ENCODE assay signal across 8 cellular contexts in the genomic region with DNA sequence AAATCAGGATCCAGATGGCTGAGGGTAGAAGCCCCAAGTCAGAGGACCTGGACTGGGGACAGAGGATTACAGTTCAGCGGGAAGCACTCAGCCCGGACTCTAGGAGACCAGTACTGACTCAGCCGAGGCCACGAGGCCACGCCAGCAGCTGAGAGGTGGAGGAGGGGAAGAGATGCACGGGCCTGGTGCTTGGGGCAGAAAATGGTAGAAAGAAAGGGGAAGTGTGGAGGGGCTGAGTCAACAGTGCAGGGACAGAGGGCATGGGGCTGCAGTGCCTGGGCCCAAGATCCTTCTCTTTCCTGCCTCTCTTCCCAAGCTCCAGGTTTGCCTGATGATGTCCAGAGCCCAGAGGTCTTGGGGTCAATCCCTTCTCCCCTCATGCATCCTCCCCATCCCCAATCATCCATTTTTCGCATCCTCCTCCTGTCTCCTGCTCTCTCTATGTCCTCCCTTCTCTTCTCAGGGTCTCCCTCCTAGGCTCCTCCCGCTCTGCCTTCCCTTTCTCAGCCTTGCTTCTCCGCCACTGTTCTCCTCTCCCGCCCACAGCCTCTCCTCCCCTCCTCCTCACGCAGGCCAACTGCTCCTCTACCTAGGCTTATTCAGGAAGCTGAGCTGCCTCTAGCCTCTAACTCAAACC. TPM values are rescaled to one million over a fixed set of nuclear protein-coding genes. Genes with fewer than 3 reads are reported as not detected.
DNase-seq lines count a peak whose midpoint lies in the region; ATAC-seq, FAIRE-seq and TF ChIP-seq lines count a peak whose summit lies in the region.

No MANE protein-coding gene starts in this region.

- no peak overlapping the region for H3K4me3 ChIP-seq in MG63
- no peak overlapping the region for H3K4me3 ChIP-seq in pancreas
- no peak overlapping the region for H3K4me3 ChIP-seq in prostate gland

- peak overlapping the region in 1 of 4 donors; percentile 1 for H3K27ac ChIP-seq in pancreas
- no peak overlapping the region for H3K27ac ChIP-seq in prostate gland

- H3K9me3 ChIP-seq in MG63 (no peaks in the 10 kb centered on the region), pancreas (no peaks in the 10 kb centered on the region), prostate gland (no peaks in the 10 kb centered on the region)

- peak in 3 of 4 donors; percentile 49 to 81 (median 76) for ATAC-seq in pancreas

- no peak for TF ChIP-seq POLR2A in prostate gland (IDR thresholded peaks at IDR 0.05)

- no peak for FAIRE-seq in pancreas (lab: Jason Lieb, UNC)

- WGBS in pancreas, 2 donors = 71 to 72% methylated on average over 11 of the region's 11 CpGs
- WGBS in prostate gland = 55% methylated on average over 11 of the region's 11 CpGs

- intact Hi-C loops in pancreas (cut with DNase I) (no loop called here), prostate gland (cut with DNase I) (no loop called here)

- TF ChIP-seq CTCF in pancreas (IDR thresholded peaks at IDR 0.05) = no peak
- TF ChIP-seq CTCF in prostate gland (IDR thresholded peaks at IDR 0.05) = no peak

- H3K4me1 ChIP-seq in pancreas = peaks cover 0 to 5% (median 0%) of the 10 kb centered on the region in 3 donors
- peaks cover 14% of the 10 kb centered on the region for H3K4me1 ChIP-seq in prostate gland (replicated peaks)

- peak; percentile 40 for DNase-seq in activated naive CD4-positive, alpha-beta T cell treated with Interleukin-2 at 50 U/mL for 16 hours
- no peak for DNase-seq in activated naive CD4-positive, alpha-beta T cell treated with anti-CD3 and anti-CD28 coated beads, Interleukin-2, amount 50 U/mL, for 16 hours
- DNase-seq in MG63 (peak; percentile 89), globus pallidus (ENCODE audit: low spot score) (peak; percentile 89), pancreas (peak in 1 of 6 donors; percentile 65), NCI-H446 (lab: John Stamatoyannopoulos, UW) (no peak), prostate gland (ENCODE audit: low spot score) (no peak)
- DNase-seq in activated CD8-positive, alpha-beta memory T cell treated with anti-CD3 and anti-CD28 coated beads, Interleukin-2, amount 50 U/mL, for 48 hours = peak; percentile 71

- H3K27me3 ChIP-seq in MG63 = no peaks in the 10 kb centered on the region
- H3K27me3 ChIP-seq in pancreas = no peaks in the 10 kb centered on the region
- no peaks in the 10 kb centered on the region for H3K27me3 ChIP-seq in prostate gland (replicated peaks; ENCODE audit: insufficient read depth)

- H3K36me3 ChIP-seq in MG63 = peaks cover 94% of the 10 kb centered on the region
- H3K36me3 ChIP-seq in pancreas = peaks cover 0 to 5% (median 0%) of the 10 kb centered on the region in 3 donors
- no peaks in the 10 kb centered on the region for H3K36me3 ChIP-seq in prostate gland

RNA-seq across cellular contexts. Expression of a gene that starts 7.7 kb away (rescaled TPM):
- 38.7 and 70.6 TPM in 2 replicates for total RNA-seq in MG63 (2014; rRNA removed; shearing (Covaris generic); ENCODE audit: low replicate concordance)
- total RNA-seq in pancreas (10 to 100 TPM; 10.3 to 39.0 (median 23.8) TPM), prostate gland (10 to 100 TPM; 35.8 to 66.2 TPM)
- polyA plus RNA-seq in pancreas = 10 to 100 TPM; 17.8 to 20.2 TPM

RNA-seq across cellular contexts. Expression of a gene that starts 29.2 kb away (rescaled TPM):
- not detected in 2 replicates for total RNA-seq in MG63 (2014; rRNA removed; shearing (Covaris generic); ENCODE audit: low replicate concordance)
- total RNA-seq in pancreas (under 1 TPM in 1 of 6 donors, not detected in 5; 0.12 TPM), prostate gland (not detected)
- polyA plus RNA-seq in pancreas = under 1 TPM in 1 of 2 donors, not detected in 1; 0.19 TPM

RNA-seq across cellular contexts. Expression of a gene that starts 36.4 kb away (rescaled TPM):
- total RNA-seq in MG63 (2014; rRNA removed; shearing (Covaris generic); ENCODE audit: low replicate concordance) = 26.0 and 32.1 TPM in 2 replicates
- total RNA-seq in pancreas (10 to 100 TPM; 11.9 to 24.3 (median 15.5) TPM), prostate gland (10 to 100 TPM; 49.8 to 66.1 TPM)
- polyA plus RNA-seq in pancreas = 10 to 100 TPM; 29.3 to 32.8 TPM

RNA-seq across cellular contexts. Expression of a gene that starts 50.1 kb away (rescaled TPM):
- 243 and 387 TPM in 2 replicates for total RNA-seq in MG63 (2014; rRNA removed; shearing (Covaris generic); ENCODE audit: low replicate concordance)
- total RNA-seq in pancreas (100 to 1,000 TPM; 160 to 236 (median 202) TPM), prostate gland (100 to 1,000 TPM; 201 to 229 TPM)
- 100 to 1,000 TPM; 180 to 243 TPM for polyA plus RNA-seq in pancreas

RNA-seq across cellular contexts. Expression of a gene that starts 59.5 kb away (rescaled TPM):
- total RNA-seq in MG63 (2014; rRNA removed; shearing (Covaris generic); ENCODE audit: low replicate concordance) = 43.4 and 54.6 TPM in 2 replicates
- total RNA-seq in pancreas (10 to 100 TPM in 3 of 6 donors, 1 to 10 TPM in 3; 5.7 to 15.1 (median 9.2) TPM), prostate gland (10 to 100 TPM; 20.8 to 21.8 TPM)
- polyA plus RNA-seq in pancreas = 1 to 10 TPM; 4.2 to 7.7 TPM

Comparison
In these comparisons a context has a peak if more than half of its experiments do, and no peak if none do; other contexts are left out.
1. DNase-seq: peak in activated naive CD4-positive, alpha-beta T cell treated with Interleukin-2 at 50 U/mL for 16 hours (single experiment), MG63 (single experiment), activated CD8-positive, alpha-beta memory T cell treated with anti-CD3 and anti-CD28 coated beads, Interleukin-2, amount 50 U/mL, for 48 hours (single experiment) and globus pallidus (single experiment); none in activated naive CD4-positive, alpha-beta T cell treated with anti-CD3 and anti-CD28 coated beads, Interleukin-2, amount 50 U/mL, for 16 hours (single experiment), NCI-H446 (0 of 2) and prostate gland (single experiment).